8 cellular contexts compared by ENCODE assay signal in genomic region chr4:1872918-1873269, GRCh38. TPM values are rescaled to one million over a fixed set of nuclear protein-coding genes. Genes with fewer than 3 reads are reported as not detected.
DNase-seq lines count a peak whose midpoint lies in the region; ATAC-seq and TF ChIP-seq lines count a peak whose summit lies in the region.

No MANE protein-coding gene starts in this region.

- peak overlapping the region; percentile 81 for H3K27ac ChIP-seq in SJSA1

- peaks cover 3% of the 10 kb centered on the region; the same call in 1 of the 2 replicates for H3K9me3 ChIP-seq in SJSA1 (replicated peaks)

- peak; percentile 46 for DNase-seq in activated CD4-positive, alpha-beta T cell treated with anti-CD3 and anti-CD28 coated beads for 48 hours
- DNase-seq in activated CD4-positive, alpha-beta T cell treated with anti-CD3 and anti-CD28 coated beads, Interleukin-2, amount 50 U/mL, for 1 hour: no peak
- DNase-seq in SJSA1 (ENCODE audit: low read depth in 1 of 2, low spot score in 2 of 2) (peak in 1 of 2 experiments; percentile 30), erythroblast (lab: John Stamatoyannopoulos, UW) (peak; percentile 47 to 57), COLO668 (lab: John Stamatoyannopoulos, UW; ENCODE audit: unreplicated experiment) (no peak), NCI-H524 (lab: John Stamatoyannopoulos, UW) (no peak)
- peak; percentile 43 for DNase-seq in stimulated activated CD8-positive, alpha-beta memory T cell treated with anti-CD3 and anti-CD28 coated beads, Interleukin-4, amount 100 ng/mL, for 48 hours

- H3K27me3 ChIP-seq in SJSA1 (replicated peaks): no peaks in the 10 kb centered on the region

- peaks cover 26% of the 10 kb centered on the region for H3K4me1 ChIP-seq in SJSA1 (replicated peaks)

- ATAC-seq in GM18517 (IDR thresholded peaks at IDR 0.05; ENCODE audit: unreplicated experiment): no peak

- H3K4me3 ChIP-seq in SJSA1: peak overlapping the region; percentile 68

- peaks cover 6% of the 10 kb centered on the region; the same call in 1 of the 2 replicates for H3K36me3 ChIP-seq in SJSA1

- TF ChIP-seq POLR2A in erythroblast (IDR thresholded peaks at IDR 0.05; ENCODE audit: low read length): no peak

RNA-seq across cellular contexts. Expression of gene NSD2, which starts 1.7 kb away (rescaled TPM):
- 35.9 and 39.0 TPM in 2 replicates for total RNA-seq in SJSA1 (2014; rRNA removed; shearing (Covaris generic))

RNA-seq across cellular contexts. Expression of gene LETM1, which starts 16.9 kb away (rescaled TPM):
- total RNA-seq in SJSA1 (2014; rRNA removed; shearing (Covaris generic)): 13.1 and 18.6 TPM in 2 replicates

Comparison
In these comparisons a context has a peak if more than half of its experiments do, and no peak if none do; other contexts are left out.
1. DNase-seq: peak in activated CD4-positive, alpha-beta T cell treated with anti-CD3 and anti-CD28 coated beads for 48 hours (single experiment), erythroblast (2 of 2) and stimulated activated CD8-positive, alpha-beta memory T cell treated with anti-CD3 and anti-CD28 coated beads, Interleukin-4, amount 100 ng/mL, for 48 hours (single experiment); none in activated CD4-positive, alpha-beta T cell treated with anti-CD3 and anti-CD28 coated beads, Interleukin-2, amount 50 U/mL, for 1 hour (single experiment), COLO668 (single experiment) and NCI-H524 (0 of 2).